ENCODE assay signal across 19 cellular contexts in the genomic region with DNA sequence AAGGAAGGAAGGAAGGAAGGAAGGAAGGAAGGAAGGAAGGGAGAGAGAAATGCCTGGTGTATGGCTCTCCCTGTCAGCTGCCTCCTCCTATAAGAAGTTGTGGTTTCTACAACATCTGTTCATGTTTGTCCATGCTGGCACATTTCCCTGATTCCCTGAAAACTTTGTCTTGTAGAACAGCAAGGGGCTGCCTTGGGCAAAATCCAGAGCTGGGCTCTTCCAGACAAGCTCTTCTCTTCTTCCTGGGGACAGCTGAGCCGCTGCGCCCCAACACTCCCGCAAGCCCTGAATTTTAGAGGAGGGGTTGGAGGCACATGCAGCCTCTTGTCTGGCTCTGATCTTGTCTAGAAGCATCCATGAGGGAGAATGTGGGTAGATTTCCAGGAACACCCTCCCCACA.
"Had no signal": no experiment of that assay in that cellular context is flagged by ENCODE, and none has a peak within 500 bp of the region (broad histone marks: within the 10 kb centered on the region; RNA-seq: fewer than 3 reads in every experiment).

No MANE protein-coding gene starts in this region.

- H3K4me3 ChIP-seq: K562 had no signal

- H3K9ac ChIP-seq: KMS-11 had no signal

- DNase-seq: Kasumi-1, MM.1S, NCI-H1092 treated with DMSO at 0.1 percent for 48 hours, NCI-H1436, NCI-H1930, NCI-H2081, NCI-H2107, NCI-H345, NCI-H446 treated with DMSO at 0.1 percent for 48 hours, NCI-H510A treated with DMSO at 0.1 percent for 48 hours, NCI-H526, NCI-H82, SHP77, T-helper 1 cell, T-helper 17 cell had no signal

- H3K4me2 ChIP-seq: KMS-11 had no signal

- H3K27ac ChIP-seq: KMS-11, RWPE1 had no signal

- ATAC-seq: K562, SK-N-SH treated with all-trans-retinoic acid at 6 μM for 48 hours, T-helper 17 cell had no signal
